Comparison of ENCODE assay signal across 26 cellular contexts in the genomic region with DNA sequence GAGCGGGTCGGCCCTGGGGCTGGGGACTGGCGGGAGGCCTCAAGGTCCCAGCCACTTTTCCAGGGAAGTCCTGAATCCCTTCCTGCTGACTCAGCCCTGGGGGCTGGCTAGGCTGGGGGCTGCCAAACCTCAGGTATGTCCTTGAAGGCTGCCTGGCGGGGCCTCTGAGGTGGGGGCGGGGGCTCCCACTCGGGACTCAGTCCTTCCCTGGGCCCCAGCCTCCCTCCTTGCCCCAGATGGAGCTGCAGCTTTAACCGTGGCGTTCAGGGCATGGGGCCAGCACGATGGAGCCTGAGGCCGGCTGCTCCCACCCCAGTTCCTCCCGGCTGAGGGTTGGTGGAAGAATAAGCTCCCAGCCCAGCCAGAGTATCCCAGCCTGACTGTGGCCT. TPM values are rescaled to one million over a fixed set of nuclear protein-coding genes. Genes with fewer than 3 reads are reported as not detected.
DNase-seq lines count a peak whose midpoint lies in the region; ATAC-seq, FAIRE-seq and TF ChIP-seq lines count a peak whose summit lies in the region.
"Had no signal": no experiment of that assay in that cellular context is flagged by ENCODE, and none has a peak within 500 bp of the region (broad histone marks: within the 10 kb centered on the region; RNA-seq: fewer than 3 reads in every experiment).

No MANE protein-coding gene starts in this region.

- H3K27me3 ChIP-seq in GM23248 (replicated peaks; ENCODE audit: insufficient read depth) = no peaks in the 10 kb centered on the region
- H3K27me3 ChIP-seq in astrocyte (ENCODE audit: insufficient read depth, low read length) = peaks cover 8% of the 10 kb centered on the region
- peaks cover 0 to 63% of the 10 kb centered on the region in 2 donors for H3K27me3 ChIP-seq in left lung

- TF ChIP-seq CTCF in astrocyte (IDR thresholded peaks at IDR 0.05; ENCODE audit: insufficient read depth, low read depth, low read length) (no peak), left lung (IDR thresholded peaks at IDR 0.05) (no peak)

- peaks cover 10% of the 10 kb centered on the region for H3K27me3 Mint-ChIP-seq in astrocyte (ENCODE audit: low read depth, unreplicated experiment)

- H3K4me2 ChIP-seq in GM23248 (ENCODE audit: unreplicated experiment) (no peak overlapping the region), astrocyte (ENCODE audit: low read length) (peak overlapping the region; percentile 58)

- H3F3A ChIP-seq in GM23248 (ENCODE audit: insufficient read depth) = no peaks in the 10 kb centered on the region

- H3K27ac ChIP-seq in GM23248 (no peak overlapping the region), astrocyte (ENCODE audit: low read depth, low read length) (no peak overlapping the region), left lung (no peak overlapping the region)
- H3K27ac ChIP-seq: brain microvascular endothelial cell, C4-2B, coronary artery, lower lobe of right lung, upper lobe of right lung had no signal

- H3K27ac Mint-ChIP-seq in astrocyte (ENCODE audit: unreplicated experiment) = no peak overlapping the region
- H3K27ac Mint-ChIP-seq: activated naive CD4-positive, alpha-beta T cell treated with anti-CD3 and anti-CD28 coated beads, Interleukin-2, amount 10 ng/mL, durations not matched to agents 7 days and 5 days had no signal

- H3K4me1 ChIP-seq in GM23248 (ENCODE audit: insufficient read depth) (no peaks in the 10 kb centered on the region), astrocyte (ENCODE audit: insufficient read depth, low read length) (peaks cover 7% of the 10 kb centered on the region), left lung (no peaks in the 10 kb centered on the region)
- H3K4me1 ChIP-seq: lower lobe of right lung, upper lobe of right lung had no signal

- H3K36me3 ChIP-seq in GM23248 (ENCODE audit: low read depth) = no peaks in the 10 kb centered on the region
- no peaks in the 10 kb centered on the region for H3K36me3 ChIP-seq in astrocyte (ENCODE audit: insufficient read depth, low read length)
- H3K36me3 ChIP-seq in left lung = no peaks in the 10 kb centered on the region
- H3K36me3 ChIP-seq: brain microvascular endothelial cell, lower lobe of right lung, upper lobe of right lung had no signal

- no peaks in the 10 kb centered on the region for H3K9me3 ChIP-seq in GM23248 (ENCODE audit: low read depth)
- no peaks in the 10 kb centered on the region for H3K9me3 ChIP-seq in astrocyte (ENCODE audit: insufficient read depth, low read depth, low read length)
- H3K9me3 ChIP-seq in left lung = peaks cover 0 to 2% of the 10 kb centered on the region in 2 donors
- H3K9me3 ChIP-seq: lower lobe of right lung, upper lobe of right lung had no signal

- no peak overlapping the region for H2AFZ ChIP-seq in GM23248
- no peak overlapping the region for H2AFZ ChIP-seq in astrocyte (ENCODE audit: low read depth, low read length)

- H3K79me2 ChIP-seq in GM23248 (ENCODE audit: insufficient read depth) (no peaks in the 10 kb centered on the region), astrocyte (ENCODE audit: insufficient read depth, low read length) (no peaks in the 10 kb centered on the region)

- DNase-seq in AG08395 (ENCODE audit: low spot score) (peak; percentile 40), GM23248 (peak; percentile 52), astrocyte (ENCODE audit: low read depth) (peak; percentile 86), left lung (peak in 1 of 2 donors; percentile 72), HuH-7 (ENCODE audit: low spot score) (no peak), NCI-H187 (lab: John Stamatoyannopoulos, UW) (no peak)
- DNase-seq: activated CD4-positive, CD25-positive, alpha-beta regulatory T cell; activated naive CD4-positive, alpha-beta T cell treated with anti-CD3 and anti-CD28 coated beads, Interleukin-2, amount 10 ng/mL, durations not matched to agents 7 days and 5 days; activated T-cell treated with anti-CD3 and anti-CD28 coated beads, Interleukin-2, amount 50 U/mL, for 4 hours; brain microvascular endothelial cell; GOT3; Kasumi-1; lower lobe of right lung; NCI-H1092; NCI-H2081; NCI-H524; upper lobe of right lung had no signal

- ATAC-seq in left lung (peak; percentile 11), GM19467 (IDR thresholded peaks at IDR 0.05; ENCODE audit: unreplicated experiment) (no peak), HG03159 (IDR thresholded peaks at IDR 0.05; ENCODE audit: unreplicated experiment) (no peak)
- ATAC-seq: activated T-cell treated with anti-CD3 and anti-CD28 coated beads, Interleukin-2, amount 50 U/mL, for 4 hours; lower lobe of right lung; Right ventricle myocardium inferior; upper lobe of right lung had no signal

- H3K4me3 ChIP-seq in GM23248 (no peak overlapping the region), astrocyte (ENCODE audit: insufficient read depth, low read depth, low read length) (no peak overlapping the region), left lung (no peak overlapping the region)
- H3K4me3 ChIP-seq: coronary artery, lower lobe of right lung, upper lobe of right lung had no signal

- H3K9me3 Mint-ChIP-seq in astrocyte (ENCODE audit: unreplicated experiment) = no peaks in the 10 kb centered on the region
- H3K9me3 Mint-ChIP-seq: activated naive CD4-positive, alpha-beta T cell treated with anti-CD3 and anti-CD28 coated beads, Interleukin-2, amount 10 ng/mL, durations not matched to agents 7 days and 5 days; activated T-cell treated with anti-CD3 and anti-CD28 coated beads, Interleukin-2, amount 50 U/mL, for 4 hours had no signal

- H4K20me1 ChIP-seq in GM23248 (ENCODE audit: insufficient read depth) (no peaks in the 10 kb centered on the region), astrocyte (ENCODE audit: insufficient read depth, low read length) (no peaks in the 10 kb centered on the region)

- no peak overlapping the region for H3K9ac ChIP-seq in GM23248
- H3K9ac ChIP-seq in astrocyte (ENCODE audit: low read length) = no peak overlapping the region

- WGBS in GM23248 (ENCODE audit: low coverage in 1 of 2, low lambda C conversion rate in 2 of 2, missing lambda C conversion rate in 2 of 2), 2 experiments = 12 to 23% methylated on average over 9 to 11 of the region's 11 CpGs

- H3K4me3 Mint-ChIP-seq in astrocyte (ENCODE audit: unreplicated experiment) = no peak overlapping the region
- H3K4me3 Mint-ChIP-seq: activated naive CD4-positive, alpha-beta T cell treated with anti-CD3 and anti-CD28 coated beads, Interleukin-2, amount 10 ng/mL, durations not matched to agents 7 days and 5 days; activated T-cell treated with anti-CD3 and anti-CD28 coated beads, Interleukin-2, amount 50 U/mL, for 4 hours had no signal

- no peak for FAIRE-seq in astrocyte (lab: Jason Lieb, UNC)
- FAIRE-seq: A204.1, D721Med, endometrium, GM12891 had no signal

- no peaks in the 10 kb centered on the region for H3K9me2 ChIP-seq in GM23248 (ENCODE audit: insufficient read depth)

- in situ Hi-C loops in GM23248 (cut with MboI) = no loop called here

- peaks cover 6% of the 10 kb centered on the region for H3K36me3 Mint-ChIP-seq in astrocyte (ENCODE audit: low read depth, unreplicated experiment)
- H3K36me3 Mint-ChIP-seq: activated naive CD4-positive, alpha-beta T cell treated with anti-CD3 and anti-CD28 coated beads, Interleukin-2, amount 10 ng/mL, durations not matched to agents 7 days and 5 days had no signal

- H3K4me1 Mint-ChIP-seq in astrocyte (ENCODE audit: low read depth, unreplicated experiment) = peaks cover 16% of the 10 kb centered on the region

- intact Hi-C loops in left lung (cut with DNase I) = no loop called here

RNA-seq across cellular contexts. Expression of gene CILP2, which starts 12.4 kb away (rescaled TPM):
- total RNA-seq in GM23248 (2014; rRNA removed; shearing (Covaris generic)) = 0.11 and 0.25 TPM in 2 replicates
- 0.48 and 0.62 TPM in 2 replicates for polyA plus RNA-seq in GM23248 (2016; fragmentation: Nextera tagmentation; extraction: Ambion mirVana)
- total RNA-seq in astrocyte = 3.9 and 6.0 TPM in 2 replicates
- total RNA-seq in left lung = 10 to 100 TPM in 1 of 2 donors, under 1 TPM in 1; 0.31 to 17.8 TPM

RNA-seq across cellular contexts. Expression of gene YJEFN3, which starts 21.7 kb away (rescaled TPM):
- total RNA-seq in GM23248 (2014; rRNA removed; shearing (Covaris generic)) = 0.25 TPM in 1 of 2 replicates, not detected in the other
- polyA plus RNA-seq in GM23248 (2016; fragmentation: Nextera tagmentation; extraction: Ambion mirVana) = 1.3 and 2.4 TPM in 2 replicates
- total RNA-seq in astrocyte = 8.1 and 9.8 TPM in 2 replicates
- total RNA-seq in left lung = 1 to 10 TPM; 2.7 to 3.5 TPM

RNA-seq across cellular contexts. Expression of gene NDUFA13, which starts 34.4 kb away (rescaled TPM):
- total RNA-seq in GM23248 (2014; rRNA removed; shearing (Covaris generic)) = 18.3 and 92.4 TPM in 2 replicates
- 466 and 474 TPM in 2 replicates for polyA plus RNA-seq in GM23248 (2016; fragmentation: Nextera tagmentation; extraction: Ambion mirVana)
- 311 and 347 TPM in 2 replicates for total RNA-seq in astrocyte
- 100 to 1,000 TPM; 246 to 303 TPM for total RNA-seq in left lung

RNA-seq across cellular contexts. Expression of gene TSSK6, which starts 35.1 kb away (rescaled TPM):
- 0.25 and 2.3 TPM in 2 replicates for total RNA-seq in GM23248 (2014; rRNA removed; shearing (Covaris generic))
- polyA plus RNA-seq in GM23248 (2016; fragmentation: Nextera tagmentation; extraction: Ambion mirVana) = 0.70 and 0.95 TPM in 2 replicates
- 1.8 TPM in 2 replicates for total RNA-seq in astrocyte
- total RNA-seq in left lung = 1 to 10 TPM; 1.3 to 1.4 TPM

Comparison
In these comparisons a context has a peak if more than half of its experiments do, and no peak if none do; other contexts are left out.
1. DNase-seq: peak in AG08395 (single experiment), GM23248 (single experiment) and astrocyte (single experiment); none in HuH-7 (single experiment) and NCI-H187 (0 of 2).